In genomic region chr20:39849664-39850063, GRCh38 we compare ENCODE assay signal across 9 cellular contexts.
DNase-seq lines count a peak whose midpoint lies in the region; ATAC-seq, FAIRE-seq and TF ChIP-seq lines count a peak whose summit lies in the region.
"Had no signal": no experiment of that assay in that cellular context is flagged by ENCODE, and none has a peak within 500 bp of the region (broad histone marks: within the 10 kb centered on the region; RNA-seq: fewer than 3 reads in every experiment).

No MANE protein-coding gene starts in this region.

- DNase-seq in NCI-H2227 (lab: John Stamatoyannopoulos, UW; ENCODE audit: unreplicated experiment) (peak; percentile 62), endothelial cell of umbilical vein (ENCODE audit: low read depth, low spot score) (peak; percentile 77), mesenchymal stem cell (peak; percentile 46), upper lobe of right lung (peak; percentile 72), immature natural killer cell (no peak)
- DNase-seq: NK-92 treated with Interleukin-12 subunit alpha and Interleukin-12 subunit beta, amount 100 ng/mL, for 24 hours had no signal

- no peaks in the 10 kb centered on the region for H3K9me1 ChIP-seq in endothelial cell of umbilical vein (replicated peaks; ENCODE audit: control insufficient read depth, extremely low read depth, insufficient read depth, low read length)

- POLR2A ChIA-PET in endothelial cell of umbilical vein (lab: Charles Lee) = interaction anchor here (0.9 kb wide), 1 partner anchor 262 kb away, joined by 3 read pairs; no protein-coding TSS in a partner anchor

- H2AK5ac ChIP-seq in mesenchymal stem cell (ENCODE audit: low read length, severe bottlenecking) = no peak overlapping the region

- no peak for TF ChIP-seq POLR2A in endothelial cell of umbilical vein (IDR thresholded peaks at IDR 0.05; ENCODE audit: low read depth, low read length)

- peaks cover 0 to 1% (median 0%) of the 10 kb centered on the region in 3 donors for H3K27me3 Mint-ChIP-seq in immature natural killer cell (ENCODE audit: low read depth in 3 of 3)

- no peaks in the 10 kb centered on the region for H3K9me3 ChIP-seq in endothelial cell of umbilical vein (replicated peaks; ENCODE audit: control insufficient read depth, insufficient read depth, low read length)
- H3K9me3 ChIP-seq in mesenchymal stem cell (ENCODE audit: control insufficient read depth, low read length) = no peaks in the 10 kb centered on the region
- H3K9me3 ChIP-seq in upper lobe of right lung = no peaks in the 10 kb centered on the region

- H3K23ac ChIP-seq in mesenchymal stem cell (ENCODE audit: low read length in 2 of 2) = no peak overlapping the region

- WGBS in mesenchymal stem cell = 65% methylated on average over 7 of the region's 9 CpGs

- no peak overlapping the region for H3K4me3 Mint-ChIP-seq in immature natural killer cell
- H3K4me3 Mint-ChIP-seq: activated naive CD4-positive, alpha-beta T cell treated with anti-CD3 and anti-CD28 coated beads, Interleukin-2, amount 50 U/mL, for 24 hours had no signal

- no peak overlapping the region for H3K18ac ChIP-seq in mesenchymal stem cell (ENCODE audit: low read depth in 1 of 2, low read length in 2 of 2)

- peak; percentile 80 for ATAC-seq in upper lobe of right lung
- ATAC-seq in HG02970 (IDR thresholded peaks at IDR 0.05; ENCODE audit: low FRiP score, unreplicated experiment) = no peak
- no peak for ATAC-seq in HG03025 (IDR thresholded peaks at IDR 0.05; ENCODE audit: low FRiP score, unreplicated experiment)

- H2BK120ac ChIP-seq in mesenchymal stem cell (ENCODE audit: low read depth, low read length) = no peak overlapping the region

- no peak overlapping the region for H4K8ac ChIP-seq in mesenchymal stem cell (ENCODE audit: low read length)

- H3K9ac ChIP-seq in endothelial cell of umbilical vein (replicated peaks; ENCODE audit: extremely low read depth, insufficient read depth, low read length) (no peak overlapping the region), mesenchymal stem cell (ENCODE audit: low read length) (peak overlapping the region; percentile 53)

- H3K4me3 ChIP-seq in endothelial cell of umbilical vein (replicated peaks in 1 of 3; ENCODE audit: insufficient read depth in 1 of 3, low read depth in 1 of 3, low read length in 3 of 3) (no peak overlapping the region), mesenchymal stem cell (ENCODE audit: insufficient read depth in 1 of 2, low read depth in 1 of 2, low read length in 2 of 2) (peak overlapping the region in 1 of 2 experiments; percentile 18), upper lobe of right lung (no peak overlapping the region)

- H3K79me1 ChIP-seq in mesenchymal stem cell (replicated peaks; ENCODE audit: low read length, poor library complexity, severe bottlenecking) = no peaks in the 10 kb centered on the region

- dilution Hi-C loops in endothelial cell of umbilical vein (cut with MboI; ENCODE audit: extremely low pct_ligation_motif_present, low sequenced_read_pairs) = no loop called here

- H3K4me1 Mint-ChIP-seq in immature natural killer cell = no peaks in the 10 kb centered on the region
- H3K4me1 Mint-ChIP-seq: activated naive CD4-positive, alpha-beta T cell treated with anti-CD3 and anti-CD28 coated beads, Interleukin-2, amount 50 U/mL, for 24 hours had no signal

- intact Hi-C loops in endothelial cell of umbilical vein (cut with micrococcal nuclease) = no loop called here
- intact Hi-C loops in upper lobe of right lung (cut with DNase I) = no loop called here

- no peaks in the 10 kb centered on the region for H3K36me3 Mint-ChIP-seq in immature natural killer cell
- H3K36me3 Mint-ChIP-seq: activated naive CD4-positive, alpha-beta T cell treated with anti-CD3 and anti-CD28 coated beads, Interleukin-2, amount 50 U/mL, for 24 hours had no signal

- H2BK12ac ChIP-seq in mesenchymal stem cell (ENCODE audit: low read length in 2 of 2) = peak overlapping the region in 1 of 2 experiments; percentile 43

- peaks cover 0 to 2% (median 0%) of the 10 kb centered on the region in 6 donors for H3K9me3 Mint-ChIP-seq in immature natural killer cell

- H3K4ac ChIP-seq in mesenchymal stem cell (ENCODE audit: low read depth in 1 of 2, low read length in 2 of 2) = peak overlapping the region in 1 of 2 experiments; percentile 26

- H3K79me2 ChIP-seq in endothelial cell of umbilical vein (ENCODE audit: control insufficient read depth, insufficient read depth, low read length) = no peaks in the 10 kb centered on the region

- H3K14ac ChIP-seq in mesenchymal stem cell (ENCODE audit: low read length in 2 of 2) = no peak overlapping the region

- TF ChIP-seq CTCF in endothelial cell of umbilical vein (IDR thresholded peaks at IDR 0.05; ENCODE audit: extremely low read depth in 1 of 2, insufficient read depth in 1 of 2, low read depth in 1 of 2, low read length in 2 of 2) = no peak
- no peak for TF ChIP-seq CTCF in upper lobe of right lung (IDR thresholded peaks at IDR 0.05)

- no peak overlapping the region for H2BK5ac ChIP-seq in mesenchymal stem cell (ENCODE audit: low read depth, low read length, poor library complexity, severe bottlenecking)

- H3K36me3 ChIP-seq in endothelial cell of umbilical vein (ENCODE audit: control insufficient read depth in 2 of 2, extremely low read depth in 1 of 2, insufficient read depth in 2 of 2, low read length in 2 of 2) (no peaks in the 10 kb centered on the region), mesenchymal stem cell (ENCODE audit: control insufficient read depth in 1 of 2, insufficient read depth in 2 of 2, low read depth in 1 of 2, low read length in 2 of 2) (no peaks in the 10 kb centered on the region), upper lobe of right lung (no peaks in the 10 kb centered on the region)

- H3K4me1 ChIP-seq in endothelial cell of umbilical vein (ENCODE audit: control insufficient read depth, extremely low read depth, insufficient read depth, low read length) = no peaks in the 10 kb centered on the region
- H3K4me1 ChIP-seq in mesenchymal stem cell (ENCODE audit: control insufficient read depth, insufficient read depth, low read depth, low read length) = peaks cover 11% of the 10 kb centered on the region
- H3K4me1 ChIP-seq in upper lobe of right lung = peaks cover 18% of the 10 kb centered on the region

- no peak overlapping the region for H3K27ac Mint-ChIP-seq in immature natural killer cell
- H3K27ac Mint-ChIP-seq: activated naive CD4-positive, alpha-beta T cell treated with anti-CD3 and anti-CD28 coated beads, Interleukin-2, amount 50 U/mL, for 24 hours had no signal

- CTCF ChIA-PET in endothelial cell of umbilical vein (lab: Charles Lee) = interaction anchor here (1.7 to 1.9 kb wide), 2 partner anchors 24 to 581 kb away, joined by 4 to 8 read pairs; no protein-coding TSS in a partner anchor

- H2AFZ ChIP-seq in endothelial cell of umbilical vein (ENCODE audit: low read depth, low read length) (no peak overlapping the region), mesenchymal stem cell (ENCODE audit: low read depth, low read length) (no peak overlapping the region)

- no peaks in the 10 kb centered on the region for H4K20me1 ChIP-seq in endothelial cell of umbilical vein (replicated peaks; ENCODE audit: control insufficient read depth, extremely low read depth, insufficient read depth, low read length)

- no peak overlapping the region for H3K4me2 ChIP-seq in endothelial cell of umbilical vein (ENCODE audit: insufficient read depth, low read length)
- H3K4me2 ChIP-seq in mesenchymal stem cell (ENCODE audit: low read length, poor library complexity, severe bottlenecking) = no peak overlapping the region

- H3K27me3 ChIP-seq in endothelial cell of umbilical vein (ENCODE audit: control insufficient read depth in 2 of 2, insufficient read depth in 2 of 2, low read length in 2 of 2) = no peaks in the 10 kb centered on the region
- peaks cover 5 to 9% of the 10 kb centered on the region in 2 experiments for H3K27me3 ChIP-seq in mesenchymal stem cell (ENCODE audit: control insufficient read depth in 1 of 2, insufficient read depth in 1 of 2, low read length in 2 of 2)
- H3K27me3 ChIP-seq in upper lobe of right lung = no peaks in the 10 kb centered on the region

- no TSS peak for BruUV-seq in endothelial cell of umbilical vein (replicated peaks; lab: Mats Ljungman, UMichigan)

- no peak overlapping the region for H4K91ac ChIP-seq in mesenchymal stem cell (ENCODE audit: low read length)

- H3K27ac ChIP-seq in endothelial cell of umbilical vein (ENCODE audit: insufficient read depth, low read depth, low read length) (no peak overlapping the region), mesenchymal stem cell (ENCODE audit: low read length, poor library complexity, severe bottlenecking) (peak overlapping the region; percentile 26), upper lobe of right lung (no peak overlapping the region)

- no peak overlapping the region for H2BK15ac ChIP-seq in mesenchymal stem cell (ENCODE audit: low read depth, poor library complexity, severe bottlenecking)

- FAIRE-seq in endothelial cell of umbilical vein (lab: Jason Lieb, UNC) = peak; percentile 78

TF ChIP-seq in endothelial cell of umbilical vein, 7 proteins besides CTCF, POLR2A, EP300 and RAD21:
- TF ChIP-seq MAX (IDR thresholded peaks at IDR 0.05; ENCODE audit: insufficient read depth, insufficient read length) (no peak), GATA2 (IDR thresholded peaks at IDR 0.05; ENCODE audit: insufficient read depth, insufficient read length, low read depth, low read length) (no peak), POLR2AphosphoS5 (IDR thresholded peaks at IDR 0.05; ENCODE audit: insufficient read depth, low read depth, low read length) (no peak), MYC (IDR thresholded peaks at IDR 0.05; ENCODE audit: low read depth, low read length) (no peak), EZH2 (IDR thresholded peaks at IDR 0.05; ENCODE audit: borderline replicate concordance, low read depth, low read length, severe bottlenecking) (no peak), JUN (IDR thresholded peaks at IDR 0.05; ENCODE audit: borderline replicate concordance, insufficient read depth, insufficient read length, low read depth) (no peak), FOS (IDR thresholded peaks at IDR 0.05; ENCODE audit: borderline replicate concordance, insufficient read depth, low read length) (no peak)

Comparison
In these comparisons a context has a peak if more than half of its experiments do, and no peak if none do; other contexts are left out.
1. DNase-seq: peak in NCI-H2227 (single experiment), endothelial cell of umbilical vein (single experiment), mesenchymal stem cell (single experiment) and upper lobe of right lung (single experiment); none in immature natural killer cell (0 of 3).